ENCODE assay signal across 8 cellular contexts in genomic region chr4:81724925-81725329, GRCh38.
DNase-seq lines count a peak whose midpoint lies in the region; ATAC-seq and TF ChIP-seq lines count a peak whose summit lies in the region.

No MANE protein-coding gene starts in this region.

- no peaks in the 10 kb centered on the region for H3K36me3 ChIP-seq in CD4-positive, CD25-positive, alpha-beta regulatory T cell (ENCODE audit: control insufficient read depth, insufficient read depth, low read length)
- H3K36me3 ChIP-seq in SK-N-SH (replicated peaks in 1 of 2; ENCODE audit: control insufficient read depth in 1 of 2, insufficient read depth in 2 of 2, low read length in 1 of 2): no peaks in the 10 kb centered on the region

- POLR2A ChIA-PET in SK-N-SH (lab: Yijun Ruan, JAX): no interaction called here

- no peak for TF ChIP-seq RAD21 in SK-N-SH (IDR thresholded peaks at IDR 0.05; ENCODE audit: low read length)

- H3K9me2 ChIP-seq in SK-N-SH: 0 out of 2 replicates have a peak, but pooled peaks cover 3% of the 10 kb centered on the region

- peaks cover 0 to 3% (median 0%) of the 10 kb centered on the region in 7 donors for H3K9me3 Mint-ChIP-seq in CD4-positive, CD25-positive, alpha-beta regulatory T cell
- H3K9me3 Mint-ChIP-seq in type B pancreatic cell: no peaks in the 10 kb centered on the region

- H3K79me2 ChIP-seq in SK-N-SH (ENCODE audit: insufficient read depth): no peaks in the 10 kb centered on the region

- TF ChIP-seq EP300 in SK-N-SH (IDR thresholded peaks at IDR 0.05; ENCODE audit: borderline replicate concordance in 1 of 2, low read depth in 1 of 2, low read length in 1 of 2): no peak

- no peaks in the 10 kb centered on the region for H3K36me3 Mint-ChIP-seq in CD4-positive, CD25-positive, alpha-beta regulatory T cell
- H3K36me3 Mint-ChIP-seq in type B pancreatic cell: no peaks in the 10 kb centered on the region

- ATAC-seq in CD4-positive, CD25-positive, alpha-beta regulatory T cell (ENCODE audit: low read depth in 2 of 2): peak; percentile 78
- ATAC-seq in GM19455 (IDR thresholded peaks at IDR 0.05; ENCODE audit: unreplicated experiment) (peak; percentile 94), HG03521 (IDR thresholded peaks at IDR 0.05; ENCODE audit: unreplicated experiment) (peak; percentile 97)

- no peak overlapping the region for H3K4me2 ChIP-seq in SK-N-SH

- TF ChIP-seq CTCF in epithelial cell of proximal tubule (conservative IDR thresholded peaks at IDR 0.05; ENCODE audit: low read depth, low read length): peak; percentile 3
- TF ChIP-seq CTCF in type B pancreatic cell (conservative IDR thresholded peaks at IDR 0.05): no peak
- no peak for TF ChIP-seq CTCF in SK-N-SH (IDR thresholded peaks at IDR 0.05)

- H3K27me3 Mint-ChIP-seq in CD4-positive, CD25-positive, alpha-beta regulatory T cell: peaks cover 10% of the 10 kb centered on the region
- H3K27me3 Mint-ChIP-seq in type B pancreatic cell: no peaks in the 10 kb centered on the region

- H3K4me1 ChIP-seq in CD4-positive, CD25-positive, alpha-beta regulatory T cell (ENCODE audit: control insufficient read depth, insufficient read depth, low read length, poor library complexity, severe bottlenecking): no peaks in the 10 kb centered on the region
- H3K4me1 ChIP-seq in SK-N-SH (ENCODE audit: control insufficient read depth in 1 of 2, insufficient read depth in 2 of 2, low read depth in 1 of 2, low read length in 1 of 2): no peaks in the 10 kb centered on the region

- no peak overlapping the region for H3K27ac Mint-ChIP-seq in CD4-positive, CD25-positive, alpha-beta regulatory T cell
- peak overlapping the region; percentile 76 for H3K27ac Mint-ChIP-seq in type B pancreatic cell

- 10% methylated on average over 2 of the region's 2 CpGs for WGBS in SK-N-SH (ENCODE audit: low lambda C conversion rate)

- H4K20me1 ChIP-seq in SK-N-SH (ENCODE audit: insufficient read depth): no peaks in the 10 kb centered on the region

- no peak overlapping the region for H3K4me3 ChIP-seq in CD4-positive, CD25-positive, alpha-beta regulatory T cell (ENCODE audit: low read depth, low read length)
- H3K4me3 ChIP-seq in epithelial cell of proximal tubule (ENCODE audit: low read depth, low read length): no peak overlapping the region
- H3K4me3 ChIP-seq in SK-N-SH (ENCODE audit: low read depth in 2 of 2, low read length in 1 of 2): no peak overlapping the region

- DNase-seq in CD4-positive, CD25-positive, alpha-beta regulatory T cell: peak in 1 of 3 donors; percentile 52
- peak; percentile 64 to 72 for DNase-seq in activated CD4-positive, alpha-beta T cell treated with anti-CD3 and anti-CD28 coated beads, Interleukin-2, amount 50 U/mL, for 48 hours
- DNase-seq in epithelial cell of proximal tubule (ENCODE audit: low read depth): peak; percentile 29
- peak; percentile 79 for DNase-seq in pons (ENCODE audit: low spot score)
- no peak for DNase-seq in type B pancreatic cell (ENCODE audit: extremely low spot score, unreplicated experiment)
- DNase-seq in SK-N-SH: no peak

- H3K4me3 Mint-ChIP-seq in CD4-positive, CD25-positive, alpha-beta regulatory T cell: no peak overlapping the region
- peak overlapping the region; percentile 37 for H3K4me3 Mint-ChIP-seq in type B pancreatic cell

- H3F3A ChIP-seq in SK-N-SH (replicated peaks; ENCODE audit: insufficient read depth): no peaks in the 10 kb centered on the region

- H3K4me1 Mint-ChIP-seq in CD4-positive, CD25-positive, alpha-beta regulatory T cell: peaks cover 0 to 6% (median 3%) of the 10 kb centered on the region in 4 donors
- H3K4me1 Mint-ChIP-seq in type B pancreatic cell (ENCODE audit: unreplicated experiment): peaks cover 33% of the 10 kb centered on the region

- CTCF ChIA-PET in SK-N-SH (lab: Yijun Ruan, JAX): no interaction called here

- H3K27me3 ChIP-seq in CD4-positive, CD25-positive, alpha-beta regulatory T cell (ENCODE audit: control insufficient read depth, insufficient read depth, low read length): peaks cover 4% of the 10 kb centered on the region
- no peaks in the 10 kb centered on the region for H3K27me3 ChIP-seq in SK-N-SH (ENCODE audit: insufficient read depth)

- no peak overlapping the region for H2AFZ ChIP-seq in SK-N-SH (ENCODE audit: low read depth)

- H3K27ac ChIP-seq in CD4-positive, CD25-positive, alpha-beta regulatory T cell (ENCODE audit: insufficient read depth, low read length, poor library complexity, severe bottlenecking): no peak overlapping the region
- H3K27ac ChIP-seq in SK-N-SH (ENCODE audit: low read depth in 2 of 2, low read length in 1 of 2): no peak overlapping the region

- no peaks in the 10 kb centered on the region for H3K9me3 ChIP-seq in CD4-positive, CD25-positive, alpha-beta regulatory T cell (ENCODE audit: control insufficient read depth in 2 of 2, low read length in 2 of 2)
- no peaks in the 10 kb centered on the region for H3K9me3 ChIP-seq in SK-N-SH

- H3K9ac ChIP-seq in SK-N-SH: no peak overlapping the region

TF ChIP-seq in SK-N-SH, 30 proteins besides CTCF, POLR2A, EP300 and RAD21:
- TF ChIP-seq YY1 (IDR thresholded peaks at IDR 0.05; ENCODE audit: low read depth): no peak
- no peak for TF ChIP-seq MAX (IDR thresholded peaks at IDR 0.05; ENCODE audit: low read depth)

Comparison
In these comparisons a context has a peak if more than half of its experiments do, and no peak if none do; other contexts are left out.
1. DNase-seq: peak in activated CD4-positive, alpha-beta T cell treated with anti-CD3 and anti-CD28 coated beads, Interleukin-2, amount 50 U/mL, for 48 hours (2 of 2), epithelial cell of proximal tubule (single experiment) and pons (single experiment); none in type B pancreatic cell (single experiment) and SK-N-SH (single experiment).
2. Peak in every context shown above with its lines, with median percentiles within 50 percentile points of each other: ATAC-seq.